Comparison of ENCODE assay signal across 14 cellular contexts in genomic region chr1:229249854-229250644, GRCh38. TPM values are rescaled to one million over a fixed set of nuclear protein-coding genes. Genes with fewer than 3 reads are reported as not detected.
DNase-seq lines count a peak whose midpoint lies in the region; ATAC-seq lines count a peak whose summit lies in the region.
"Had no signal": no experiment of that assay in that cellular context is flagged by ENCODE, and none has a peak within 500 bp of the region (broad histone marks: within the 10 kb centered on the region; RNA-seq: fewer than 3 reads in every experiment).

No MANE protein-coding gene starts in this region.

- intact Hi-C loops in naive thymus-derived CD4-positive, alpha-beta T cell (cut with micrococcal nuclease) = loop anchor here in 1 of 2 donors (5.0 to 10.0 kb wide), 2 partner anchors 113 to 1395 kb away; partner anchors contain the start of gene COG2

- no peaks in the 10 kb centered on the region for H3K36me3 ChIP-seq in naive thymus-derived CD4-positive, alpha-beta T cell (ENCODE audit: control insufficient read depth in 2 of 3, insufficient read depth in 3 of 3, low read length in 3 of 3)
- H3K36me3 ChIP-seq: brain microvascular endothelial cell, Peyer's patch, right atrium auricular region had no signal

- no peaks in the 10 kb centered on the region for H3K27me3 ChIP-seq in naive thymus-derived CD4-positive, alpha-beta T cell (ENCODE audit: control insufficient read depth in 2 of 2, insufficient read depth in 2 of 2, low read length in 2 of 2)
- H3K27me3 ChIP-seq: Peyer's patch, right atrium auricular region had no signal

- no peak overlapping the region for H3K4me3 ChIP-seq in naive thymus-derived CD4-positive, alpha-beta T cell (ENCODE audit: low read length)
- H3K4me3 ChIP-seq: Peyer's patch, right atrium auricular region had no signal

- H3K9me3 ChIP-seq in naive thymus-derived CD4-positive, alpha-beta T cell (ENCODE audit: control insufficient read depth in 2 of 3, low read length in 3 of 3) = no peaks in the 10 kb centered on the region
- H3K9me3 ChIP-seq: Peyer's patch, right atrium auricular region had no signal

- H3K4me1 Mint-ChIP-seq in activated CD8-positive, alpha-beta T cell treated with anti-CD3 and anti-CD28 coated beads, Interleukin-2, amount 10 ng/mL, durations not matched to agents 7 days and 5 days (ENCODE audit: low read depth) = peaks cover 44% of the 10 kb centered on the region
- peaks cover 29 to 74% (median 58%) of the 10 kb centered on the region in 7 donors for H3K4me1 Mint-ChIP-seq in naive thymus-derived CD4-positive, alpha-beta T cell

- H3K36me3 Mint-ChIP-seq in activated CD8-positive, alpha-beta T cell treated with anti-CD3 and anti-CD28 coated beads, Interleukin-2, amount 10 ng/mL, durations not matched to agents 7 days and 5 days (ENCODE audit: low read depth) = no peaks in the 10 kb centered on the region
- H3K36me3 Mint-ChIP-seq in naive thymus-derived CD4-positive, alpha-beta T cell = peaks cover 0 to 3% (median 0%) of the 10 kb centered on the region in 5 donors

- no peak overlapping the region for H3K4me3 Mint-ChIP-seq in activated CD8-positive, alpha-beta T cell treated with anti-CD3 and anti-CD28 coated beads, Interleukin-2, amount 10 ng/mL, durations not matched to agents 7 days and 5 days
- peak overlapping the region in 9 of 10 donors; percentile 12 to 76 (median 44) for H3K4me3 Mint-ChIP-seq in naive thymus-derived CD4-positive, alpha-beta T cell

- CTCF ChIA-PET in activated CD8-positive, alpha-beta T cell treated with anti-CD3 and anti-CD28 coated beads, Interleukin-2, amount 10 ng/mL, durations not matched to agents 7 days and 5 days (lab: Charles Lee) = no interaction called here
- CTCF ChIA-PET in naive thymus-derived CD4-positive, alpha-beta T cell (lab: Charles Lee) = interaction anchor here (0.6 to 2.0 kb wide), 2 partner anchors 23 to 515 kb away, joined by 3 to 5 read pairs; no protein-coding TSS in a partner anchor

- POLR2A ChIA-PET in activated CD8-positive, alpha-beta T cell treated with anti-CD3 and anti-CD28 coated beads, Interleukin-2, amount 10 ng/mL, durations not matched to agents 7 days and 5 days (lab: Charles Lee) = no interaction called here
- POLR2A ChIA-PET in naive thymus-derived CD4-positive, alpha-beta T cell (lab: Charles Lee) = interaction anchor here (0.6 kb wide), 1 partner anchor 11 kb away, joined by 3 read pairs; no protein-coding TSS in a partner anchor

- no peaks in the 10 kb centered on the region for H3K9me3 Mint-ChIP-seq in activated CD8-positive, alpha-beta T cell treated with anti-CD3 and anti-CD28 coated beads, Interleukin-2, amount 10 ng/mL, durations not matched to agents 7 days and 5 days (ENCODE audit: insufficient read depth)
- no peaks in the 10 kb centered on the region for H3K9me3 Mint-ChIP-seq in naive thymus-derived CD4-positive, alpha-beta T cell

- peak overlapping the region; percentile 18 for H3K27ac Mint-ChIP-seq in activated CD8-positive, alpha-beta T cell treated with anti-CD3 and anti-CD28 coated beads, Interleukin-2, amount 10 ng/mL, durations not matched to agents 7 days and 5 days
- H3K27ac Mint-ChIP-seq in naive thymus-derived CD4-positive, alpha-beta T cell = peak overlapping the region in 8 of 9 donors; percentile 67 to 97 (median 88)

- no peak for ATAC-seq in activated CD8-positive, alpha-beta T cell treated with anti-CD3 and anti-CD28 coated beads, Interleukin-2, amount 10 ng/mL, durations not matched to agents 7 days and 5 days
- peak; percentile 33 for ATAC-seq in naive thymus-derived CD4-positive, alpha-beta T cell
- ATAC-seq in GM19328 (IDR thresholded peaks at IDR 0.05; ENCODE audit: unreplicated experiment) (no peak), HG02798 (IDR thresholded peaks at IDR 0.05; ENCODE audit: poor library complexity, unreplicated experiment) (no peak)

- H3K4me1 ChIP-seq in naive thymus-derived CD4-positive, alpha-beta T cell (ENCODE audit: control insufficient read depth in 2 of 2, insufficient read depth in 2 of 2, low read length in 2 of 2) = peaks cover 27 to 55% of the 10 kb centered on the region in 2 donors
- H3K4me1 ChIP-seq: right atrium auricular region had no signal

- H3K27ac ChIP-seq in naive thymus-derived CD4-positive, alpha-beta T cell (ENCODE audit: low read depth, low read length) = peak overlapping the region; percentile 15
- H3K27ac ChIP-seq: brain microvascular endothelial cell, Peyer's patch, right atrium auricular region had no signal

- DNase-seq in GF-D8 (lab: John Stamatoyannopoulos, UW) (peak; percentile 50), MV-4-11 (lab: John Stamatoyannopoulos, UW) (peak; percentile 95), mesenteric fat pad (ENCODE audit: low spot score) (no peak)
- DNase-seq in activated CD8-positive, alpha-beta T cell treated with anti-CD3 and anti-CD28 coated beads, Interleukin-2, amount 10 ng/mL, durations not matched to agents 7 days and 5 days = no peak
- DNase-seq in naive thymus-derived CD4-positive, alpha-beta T cell = peak in 5 of 9 donors; percentile 24 to 62 (median 46)
- DNase-seq: activated CD4-positive, alpha-beta T cell treated with anti-CD3 and anti-CD28 coated beads for 48 hours; brain microvascular endothelial cell; effector CD4-positive, alpha-beta T cell; Peyer's patch; stimulated activated CD4-positive, alpha-beta T cell treated with anti-CD3 and anti-CD28 coated beads, Interleukin-2, amount 100 ng/mL, for 24 hours; T-helper 2 cell had no signal

- no peaks in the 10 kb centered on the region for H3K27me3 Mint-ChIP-seq in activated CD8-positive, alpha-beta T cell treated with anti-CD3 and anti-CD28 coated beads, Interleukin-2, amount 10 ng/mL, durations not matched to agents 7 days and 5 days (ENCODE audit: low read depth)
- peaks cover 0 to 10% (median 0%) of the 10 kb centered on the region in 5 donors for H3K27me3 Mint-ChIP-seq in naive thymus-derived CD4-positive, alpha-beta T cell

RNA-seq across cellular contexts. Expression of gene RAB4A, which starts 20.9 kb away (rescaled TPM):
- total RNA-seq in activated CD8-positive, alpha-beta T cell treated with anti-CD3 and anti-CD28 coated beads, Interleukin-2, amount 10 ng/mL, durations not matched to agents 7 days and 5 days = 10 to 100 TPM; 40.4 to 41.7 TPM
- 10 to 100 TPM; 24.0 to 47.9 (median 36.9) TPM for total RNA-seq in naive thymus-derived CD4-positive, alpha-beta T cell
- 10 to 100 TPM in 1 of 2 donors, 1 to 10 TPM in 1; 9.6 to 11.0 TPM for polyA plus RNA-seq in naive thymus-derived CD4-positive, alpha-beta T cell
- 50.2 TPM for total RNA-seq in mesenteric fat pad

Comparison
In these comparisons a context has a peak if more than half of its experiments do, and no peak if none do; other contexts are left out.
1. DNase-seq: peak in GF-D8 (single experiment), MV-4-11 (single experiment) and naive thymus-derived CD4-positive, alpha-beta T cell (5 of 9); none in activated CD8-positive, alpha-beta T cell treated with anti-CD3 and anti-CD28 coated beads, Interleukin-2, amount 10 ng/mL, durations not matched to agents 7 days and 5 days (single experiment) and mesenteric fat pad (single experiment).